Comparison of ENCODE assay signal across 8 cellular contexts in the genomic region with DNA sequence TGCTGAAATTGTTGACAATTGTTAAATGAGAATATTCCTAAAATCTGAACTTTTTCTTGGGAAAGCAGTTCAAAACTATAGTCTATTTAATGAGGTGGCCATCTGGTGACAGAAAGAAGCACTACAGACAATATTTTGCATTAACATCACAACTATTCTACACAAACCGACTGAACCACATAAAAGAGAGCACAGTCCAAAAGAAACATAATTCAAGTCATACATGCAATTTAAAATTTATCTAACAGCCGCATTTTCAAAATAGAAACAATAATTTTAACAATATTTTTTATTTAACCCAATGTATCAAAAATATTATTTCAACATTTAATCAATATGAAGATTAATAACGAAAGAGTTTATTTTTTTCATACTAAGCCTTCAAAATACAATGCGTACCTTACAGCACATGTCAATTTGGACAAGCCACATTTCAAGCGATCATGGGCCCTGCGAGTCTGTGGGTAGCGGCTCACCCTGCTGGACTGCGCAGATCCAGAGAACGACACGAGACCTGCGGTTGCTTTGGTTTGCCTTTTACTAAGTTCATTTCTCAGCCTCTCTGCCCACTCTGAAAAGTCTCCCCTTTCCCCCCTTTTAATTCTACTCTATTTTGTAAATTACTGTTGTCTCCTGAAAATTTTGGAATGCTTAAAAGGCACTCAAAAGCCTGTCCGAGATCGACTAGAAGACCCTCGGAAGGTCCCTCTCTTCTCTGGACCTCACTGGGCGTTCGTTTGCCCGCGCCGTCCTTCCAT. TPM values are rescaled to one million over a fixed set of nuclear protein-coding genes. Genes with fewer than 3 reads are reported as not detected.
DNase-seq lines count a peak whose midpoint lies in the region; ATAC-seq, FAIRE-seq and TF ChIP-seq lines count a peak whose summit lies in the region.

No MANE protein-coding gene starts in this region.

- no peaks in the 10 kb centered on the region for H4K20me1 ChIP-seq in GM12878 (ENCODE audit: control insufficient read depth, insufficient read depth)

- H3K9me3 ChIP-seq in GM12878 (replicated peaks; ENCODE audit: control insufficient read depth, insufficient read depth, low read length) (no peaks in the 10 kb centered on the region; the same call in 2 of the 3 replicates), iPS-15b (ENCODE audit: control insufficient read depth, insufficient read depth, low read length) (no peaks in the 10 kb centered on the region), sigmoid colon (no peaks in the 10 kb centered on the region)

- H3K4me1 ChIP-seq in GM12878 (ENCODE audit: control insufficient read depth, insufficient read depth, low read length) (peaks cover 3% of the 10 kb centered on the region; the same call in 1 of the 2 replicates), iPS-15b (ENCODE audit: control insufficient read depth, insufficient read depth, low read length) (no peaks in the 10 kb centered on the region), sigmoid colon (peaks cover 0 to 15% (median 14%) of the 10 kb centered on the region in 4 donors)

- TF ChIP-seq POLR2A in GM12878 (IDR thresholded peaks at IDR 0.05; ENCODE audit: low read depth, low read length) (no peak), sigmoid colon (IDR thresholded peaks at IDR 0.05) (no peak)

- H3K4me3 ChIP-seq in GM12878 (peak overlapping the region; percentile 45; the same call in 1 of the 2 replicates), iPS-15b (ENCODE audit: low read depth, low read length) (peak overlapping the region; percentile 98), sigmoid colon (peak overlapping the region; percentile 20 to 40 (median 32))

- H3K9me3 Mint-ChIP-seq in activated CD4-positive, alpha-beta T cell treated with anti-CD3 and anti-CD28 coated beads for 36 hours (ENCODE audit: low read depth), result no peaks in the 10 kb centered on the region

- TF ChIP-seq EP300 in GM12878 (IDR thresholded peaks at IDR 0.05; ENCODE audit: borderline replicate concordance in 1 of 2, control insufficient read depth in 1 of 2, low read depth in 2 of 2, low read length in 2 of 2) (no peak), sigmoid colon (IDR thresholded peaks at IDR 0.05) (no peak)

- WGBS in GM12878 (ENCODE audit: insufficient coverage, insufficient replicate concordance, low lambda C conversion rate, missing lambda C conversion rate), result 6% methylated on average over 19 of the region's 19 CpGs
- WGBS in sigmoid colon, 2 donors, result 1 to 2% methylated on average over 19 of the region's 19 CpGs

- SMC1A ChIA-PET in GM12878 (lab: Charles Lee; ENCODE audit: uncharacterized antibody, unreplicated experiment), result interaction anchor here (0.9 to 2.8 kb wide), 5 partner anchors 16 to 643 kb away, joined by 3 to 12 read pairs (median 5); no protein-coding TSS in a partner anchor

- peaks cover 29% of the 10 kb centered on the region for H3K27me3 Mint-ChIP-seq in activated CD4-positive, alpha-beta T cell treated with anti-CD3 and anti-CD28 coated beads for 36 hours

- no peaks in the 10 kb centered on the region for H3K36me3 Mint-ChIP-seq in activated CD4-positive, alpha-beta T cell treated with anti-CD3 and anti-CD28 coated beads for 36 hours (ENCODE audit: low read depth)

- H3K27me3 ChIP-seq in GM12878 (replicated peaks in 1 of 2; ENCODE audit: control insufficient read depth in 2 of 2, insufficient read depth in 2 of 2, low read length in 1 of 2), result peaks cover 0 to 5% of the 10 kb centered on the region in 2 experiments; a peak in 2 of 4 replicates
- peaks cover 7% of the 10 kb centered on the region for H3K27me3 ChIP-seq in iPS-15b (ENCODE audit: control insufficient read depth, insufficient read depth, low read length)
- peaks cover 9 to 42% (median 13%) of the 10 kb centered on the region in 3 donors for H3K27me3 ChIP-seq in sigmoid colon

- peak; percentile 61 for FAIRE-seq in GM12878 (lab: Jason Lieb, UNC)

- in situ Hi-C loops in GM12878 (cut with MboI), result no loop called here

- peak; percentile 21 to 45 (median 38); a peak in 5 of 6 replicates for TF ChIP-seq CTCF in GM12878 (IDR thresholded peaks at IDR 0.05 in 2 of 3, conservative IDR thresholded peaks at IDR 0.05 in 1 of 3; ENCODE audit: control insufficient read depth in 2 of 3, extremely low read depth in 1 of 3, insufficient read depth in 1 of 3, low read depth in 3 of 3, low read length in 3 of 3)
- peak in 1 of 4 experiments; percentile 24 for TF ChIP-seq CTCF in sigmoid colon (IDR thresholded peaks at IDR 0.05)

- TF ChIP-seq RAD21 in GM12878 (IDR thresholded peaks at IDR 0.05; ENCODE audit: insufficient read depth, low read depth, low read length), result peak; percentile 26; the same call in 1 of the 2 replicates

- intact Hi-C loops in activated CD4-positive, alpha-beta T cell treated with anti-CD3 and anti-CD28 coated beads for 36 hours (cut with DNase I, micrococcal nuclease), result loop anchor here (1.0 to 5.0 kb wide), 3 partner anchors 46 to 287 kb away; no protein-coding TSS in a partner anchor
- intact Hi-C loops in GM12878 (cut with micrococcal nuclease; ENCODE audit: unreplicated experiment), result loop anchor here (2.0 kb wide), 1 partner anchor 286 kb away; no protein-coding TSS in a partner anchor
- intact Hi-C loops in sigmoid colon (cut with DNase I), result no loop called here

- ATAC-seq in activated CD4-positive, alpha-beta T cell treated with anti-CD3 and anti-CD28 coated beads for 36 hours, result peak; percentile 30
- ATAC-seq in HG02798 (IDR thresholded peaks at IDR 0.05; ENCODE audit: poor library complexity, unreplicated experiment) (peak; percentile 55), GM12878 (peak; percentile 83), GM21423 (IDR thresholded peaks at IDR 0.05; ENCODE audit: unreplicated experiment) (no peak)

- H3K9ac ChIP-seq in GM12878 (ENCODE audit: control insufficient read depth, insufficient read depth, low read length), result no peak overlapping the region
- peak overlapping the region; percentile 65 for H3K9ac ChIP-seq in iPS-15b (ENCODE audit: low read depth, low read length)

- H3K4me3 Mint-ChIP-seq in activated CD4-positive, alpha-beta T cell treated with anti-CD3 and anti-CD28 coated beads for 36 hours, result peak overlapping the region; percentile 58

- H2AFZ ChIP-seq in GM12878 (ENCODE audit: control insufficient read depth, low read depth, low read length), result peak overlapping the region; percentile 37

- CTCF ChIA-PET in activated CD4-positive, alpha-beta T cell treated with anti-CD3 and anti-CD28 coated beads for 36 hours (lab: Charles Lee), result interaction anchor here (1.0 to 1.2 kb wide), 2 partner anchors 21 to 266 kb away, joined by 3 to 5 read pairs; no protein-coding TSS in a partner anchor
- CTCF ChIA-PET in GM12878 (lab: Yijun Ruan, JAX), result interaction anchor here (0.9 to 2.4 kb wide), 8 partner anchors 15 to 286 kb away, joined by 3 to 18 read pairs (median 4); no protein-coding TSS in a partner anchor

- RAD21 ChIA-PET in GM12878 (lab: Charles Lee; ENCODE audit: unreplicated experiment), result no interaction called here

- peaks cover 6% of the 10 kb centered on the region for H3K4me1 Mint-ChIP-seq in activated CD4-positive, alpha-beta T cell treated with anti-CD3 and anti-CD28 coated beads for 36 hours

- BruUV-seq in GM12878 (replicated peaks; lab: Mats Ljungman, UMichigan), result no TSS peak

- H3K36me3 ChIP-seq in GM12878 (ENCODE audit: control insufficient read depth in 2 of 2, insufficient read depth in 2 of 2, low read length in 1 of 2), result no peaks in the 10 kb centered on the region
- no peaks in the 10 kb centered on the region for H3K36me3 ChIP-seq in iPS-15b (ENCODE audit: control insufficient read depth, insufficient read depth, low read length)
- no peaks in the 10 kb centered on the region for H3K36me3 ChIP-seq in sigmoid colon

- POLR2A ChIA-PET in activated CD4-positive, alpha-beta T cell treated with anti-CD3 and anti-CD28 coated beads for 36 hours (lab: Charles Lee), result no interaction called here
- POLR2A ChIA-PET in GM12878 (lab: Charles Lee), result no interaction called here

- no peak overlapping the region for H3K27ac Mint-ChIP-seq in activated CD4-positive, alpha-beta T cell treated with anti-CD3 and anti-CD28 coated beads for 36 hours

- no peak overlapping the region for H3K27ac ChIP-seq in GM12878 (ENCODE audit: control insufficient read depth, insufficient read depth)
- no peak overlapping the region for H3K27ac ChIP-seq in sigmoid colon

- no peaks in the 10 kb centered on the region for H3K79me2 ChIP-seq in GM12878 (ENCODE audit: control insufficient read depth, insufficient read depth, low read length)

- H3K4me2 ChIP-seq in GM12878 (ENCODE audit: control insufficient read depth, insufficient read depth), result peak overlapping the region; percentile 77

- DNase-seq in activated CD4-positive, alpha-beta T cell treated with anti-CD3 and anti-CD28 coated beads for 36 hours, result peak; percentile 35
- no peak for DNase-seq in activated CD4-positive, alpha-beta T cell treated with anti-CD3 and anti-CD28 coated beads for 4 hours
- DNase-seq in NCI-H526 treated with DMSO at 0.1 percent for 48 hours (lab: John Stamatoyannopoulos, UW) (peak; percentile 22), GM12878 (ENCODE audit: low read depth, low spot score) (no peak), sigmoid colon (no peak)

RNA-seq across cellular contexts. Expression of a gene that starts 0.9 kb away (rescaled TPM):
- not detected for total RNA-seq in activated CD4-positive, alpha-beta T cell treated with anti-CD3 and anti-CD28 coated beads for 36 hours
- 1.5 and 2.0 TPM in 2 replicates for total RNA-seq in GM12878 (2013; cell fraction: nucleolus; rRNA removed)
- not detected in 2 replicates for total RNA-seq in GM12878 (2014; rRNA removed)
- not detected in 2 replicates for total RNA-seq in GM12878 (2014; rRNA removed; fragmentation: Illumina TruSeq; extraction: Trizol)
- total RNA-seq in GM12878 (2021), result not detected in 2 replicates
- polyA plus RNA-seq in GM12878 (2011; ENCODE audit: low read depth), result not detected
- not detected in 2 replicates for polyA plus RNA-seq in GM12878 (2011; rRNA removed)
- not detected in 2 replicates for polyA plus RNA-seq in GM12878 (2011; cell fraction: cytosol; rRNA removed)
- polyA plus RNA-seq in GM12878 (2011; cell fraction: nucleus; rRNA removed), result not detected in 2 replicates
- not detected in 2 replicates for polyA plus RNA-seq in GM12878 (2012)
- polyA plus RNA-seq in GM12878 (2014; fragmentation: Illumina TruSeq; extraction: Trizol), result not detected in 2 replicates
- not detected for polyA plus RNA-seq in GM12878 (2014; fragmentation: Nextera tagmentation; extraction: Ambion mirVana)
- polyA plus RNA-seq in GM12878 (2014; rRNA removed), result not detected in 2 replicates
- not detected for polyA plus RNA-seq in GM12878 (2016; fragmentation: Nextera tagmentation; extraction: Ambion mirVana)
- not detected in 2 replicates for polyA minus RNA-seq in GM12878 (2011; rRNA and poly(A)+ RNA removed)
- polyA minus RNA-seq in GM12878 (2011; cell fraction: cytosol; rRNA and poly(A)+ RNA removed), result not detected in 2 replicates
- not detected in 2 replicates for polyA minus RNA-seq in GM12878 (2011; cell fraction: nucleus; rRNA and poly(A)+ RNA removed)
- total RNA-seq in sigmoid colon, result not detected
- not detected for polyA plus RNA-seq in sigmoid colon

RNA-seq across cellular contexts. Expression of a gene that starts 48.4 kb away (rescaled TPM):
- not detected for total RNA-seq in activated CD4-positive, alpha-beta T cell treated with anti-CD3 and anti-CD28 coated beads for 36 hours
- total RNA-seq in GM12878 (2013; cell fraction: nucleolus; rRNA removed), result not detected in 2 replicates
- 0.05 TPM in 1 of 2 replicates, not detected in the other for total RNA-seq in GM12878 (2014; rRNA removed)
- total RNA-seq in GM12878 (2014; rRNA removed; fragmentation: Illumina TruSeq; extraction: Trizol), result not detected in 2 replicates
- total RNA-seq in GM12878 (2021), result 0.27 TPM in 1 of 2 replicates, not detected in the other
- polyA plus RNA-seq in GM12878 (2011; ENCODE audit: low read depth), result 0.20 TPM
- 0.03 TPM in 1 of 2 replicates, not detected in the other for polyA plus RNA-seq in GM12878 (2011; rRNA removed)
- polyA plus RNA-seq in GM12878 (2011; cell fraction: cytosol; rRNA removed), result not detected in 2 replicates
- polyA plus RNA-seq in GM12878 (2011; cell fraction: nucleus; rRNA removed), result 0.07 and 0.12 TPM in 2 replicates
- polyA plus RNA-seq in GM12878 (2012), result 0.08 and 0.13 TPM in 2 replicates
- polyA plus RNA-seq in GM12878 (2014; fragmentation: Illumina TruSeq; extraction: Trizol), result 0.06 TPM in 1 of 2 replicates, not detected in the other
- polyA plus RNA-seq in GM12878 (2014; fragmentation: Nextera tagmentation; extraction: Ambion mirVana), result under 1 TPM; 0.13 TPM
- 0.14 TPM in 1 of 2 replicates, not detected in the other for polyA plus RNA-seq in GM12878 (2014; rRNA removed)
- under 1 TPM; 0.20 to 0.55 TPM for polyA plus RNA-seq in GM12878 (2016; fragmentation: Nextera tagmentation; extraction: Ambion mirVana)
- not detected in 2 replicates for polyA minus RNA-seq in GM12878 (2011; rRNA and poly(A)+ RNA removed)
- not detected in 2 replicates for polyA minus RNA-seq in GM12878 (2011; cell fraction: cytosol; rRNA and poly(A)+ RNA removed)
- polyA minus RNA-seq in GM12878 (2011; cell fraction: nucleus; rRNA and poly(A)+ RNA removed), result not detected in 2 replicates
- total RNA-seq in sigmoid colon, result 10 to 100 TPM in 2 of 4 donors, 1 to 10 TPM in 2; 6.9 to 25.7 (median 9.8) TPM
- polyA plus RNA-seq in sigmoid colon, result 1 to 10 TPM; 1.2 to 9.3 (median 1.2) TPM

Comparison
In these comparisons a context has a peak if more than half of its experiments do, and no peak if none do; other contexts are left out.
1. DNase-seq: peak in activated CD4-positive, alpha-beta T cell treated with anti-CD3 and anti-CD28 coated beads for 36 hours (single experiment) and NCI-H526 treated with DMSO at 0.1 percent for 48 hours (single experiment); none in activated CD4-positive, alpha-beta T cell treated with anti-CD3 and anti-CD28 coated beads for 4 hours (0 of 2), GM12878 (single experiment) and sigmoid colon (single experiment).
2. H3K4me3 ChIP-seq: peak in every context shown above with its lines; median percentile 98 in iPS-15b; 45 in GM12878; 32 in sigmoid colon.
3. RNA of a gene that starts 48.4 kb away (total RNA-seq): 6.9 to 25.7 TPM in sigmoid colon; not detected in activated CD4-positive, alpha-beta T cell treated with anti-CD3 and anti-CD28 coated beads for 36 hours and 0.05 to 0.27 TPM in GM12878; every median in the first group is over 4 times any median in the second.